In the genomic region with DNA sequence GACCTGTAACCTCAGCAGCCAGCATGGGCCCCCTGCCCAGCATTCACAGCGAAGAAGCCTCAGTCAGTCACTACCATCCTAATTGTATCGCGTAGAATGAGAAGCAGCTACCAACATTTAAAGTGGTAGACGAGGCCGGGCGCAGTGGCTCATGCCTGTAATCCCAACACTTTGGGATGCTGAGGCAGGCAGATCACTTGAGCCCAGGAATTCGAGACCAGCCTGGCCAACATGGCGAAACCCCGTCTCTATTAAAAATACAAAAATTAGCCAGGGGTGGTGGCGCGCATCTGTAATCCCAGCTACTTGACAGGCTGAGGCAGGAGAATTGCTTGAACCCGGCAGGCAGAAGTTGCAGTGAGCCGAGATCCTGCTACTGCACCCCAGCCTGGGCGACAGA, we compare ENCODE assay signal across 6 cellular contexts. TPM values are rescaled to one million over a fixed set of nuclear protein-coding genes. Genes with fewer than 3 reads are reported as not detected.
"Had no signal": no experiment of that assay in that cellular context is flagged by ENCODE, and none has a peak within 500 bp of the region (broad histone marks: within the 10 kb centered on the region; RNA-seq: fewer than 3 reads in every experiment).

No MANE protein-coding gene starts in this region.

RNA-seq across cellular contexts. Expression of gene JAKMIP1, which starts 59.3 kb away (rescaled TPM):
- total RNA-seq: PC-9, Right ventricle myocardium inferior, RPMI7951, SJCRH30, SJSA1, SK-MEL-5 had no signal
